8 cellular contexts compared by ENCODE assay signal in the genomic region with DNA sequence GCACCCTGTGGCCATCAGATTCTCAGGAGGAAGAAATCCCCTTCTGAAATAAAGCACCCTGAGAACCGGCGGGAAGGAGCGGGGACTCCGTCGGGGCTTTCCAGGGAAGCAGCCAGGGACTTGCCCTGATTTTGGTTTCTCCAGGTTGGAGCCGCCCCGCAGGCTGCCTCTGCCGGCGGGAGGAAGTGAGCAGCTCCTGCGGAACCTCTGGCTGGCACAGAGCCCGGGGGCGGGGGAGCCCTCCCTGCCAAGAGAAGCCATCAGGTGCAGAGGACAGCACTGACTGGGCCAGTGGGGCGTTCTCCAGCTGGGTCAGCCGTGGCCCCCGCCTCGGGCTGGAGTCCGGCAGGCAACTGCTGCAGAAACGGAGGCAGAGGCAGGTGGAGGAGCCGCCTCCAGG. TPM values are rescaled to one million over a fixed set of nuclear protein-coding genes. Genes with fewer than 3 reads are reported as not detected.
DNase-seq lines count a peak whose midpoint lies in the region; ATAC-seq, FAIRE-seq and TF ChIP-seq lines count a peak whose summit lies in the region.
"Not testable (repeated sequence)": the region's sequence is repeated elsewhere in the genome, so short reads cannot be mapped to it uniquely, and the experiment has no call there.

No MANE protein-coding gene starts in this region.

- H3K27me3 Mint-ChIP-seq in T-helper 17 cell, result not testable (repeated sequence)

- intact Hi-C loops in HCT116 (cut with micrococcal nuclease); GM12878 (cut with micrococcal nuclease; ENCODE audit: unreplicated experiment); Right ventricle myocardium inferior (cut with DNase I); right cardiac atrium (cut with DNase I); lower lobe of right lung (cut with DNase I); pancreas (cut with DNase I); upper lobe of right lung (cut with DNase I): not testable (repeated sequence)

- RAD21 ChIA-PET in HCT116 (lab: Charles Lee; ENCODE audit: low non-redundant PET in 1 of 2, low total read pairs in 2 of 2, uncharacterized antibody in 2 of 2, unreplicated experiment in 2 of 2); GM12878 (lab: Charles Lee; ENCODE audit: unreplicated experiment): not testable (repeated sequence)

- H3K4me3 ChIP-seq in HCT116 (replicated peaks in 1 of 2; ENCODE audit: low read depth in 1 of 2, low read length in 2 of 2); GM12878; right cardiac atrium (ENCODE audit: low read length); lower lobe of right lung; pancreas; upper lobe of right lung: not testable (repeated sequence)

- H3K27ac ChIP-seq in HCT116 (ENCODE audit: low read depth, low read length); GM12878 (ENCODE audit: control insufficient read depth, insufficient read depth); right cardiac atrium (ENCODE audit: low read length); lower lobe of right lung; pancreas; upper lobe of right lung: not testable (repeated sequence)

- not testable (repeated sequence) for H3K36me3 ChIP-seq in HCT116 (ENCODE audit: control insufficient read depth in 1 of 2, insufficient read depth in 2 of 2, low read length in 2 of 2); GM12878 (ENCODE audit: control insufficient read depth in 2 of 2, insufficient read depth in 2 of 2, low read length in 1 of 2); lower lobe of right lung; pancreas; upper lobe of right lung

- in situ Hi-C loops in GM12878 (cut with MboI), result not testable (repeated sequence)

- H3K4me3 Mint-ChIP-seq in T-helper 17 cell, result not testable (repeated sequence)

- H3K9me3 ChIP-seq in HCT116 (ENCODE audit: control insufficient read depth in 1 of 2, insufficient read depth in 1 of 2, low read depth in 1 of 2, low read length in 2 of 2); T-helper 17 cell (ENCODE audit: control insufficient read depth, low read length, poor library complexity, severe bottlenecking); GM12878 (replicated peaks; ENCODE audit: control insufficient read depth, insufficient read depth, low read length); right cardiac atrium (ENCODE audit: control insufficient read depth, low read length); lower lobe of right lung; pancreas; upper lobe of right lung: not testable (repeated sequence)

- not testable (repeated sequence) for H4K20me1 ChIP-seq in HCT116 (ENCODE audit: insufficient read depth); GM12878 (ENCODE audit: control insufficient read depth, insufficient read depth)

- TF ChIP-seq CTCF in HCT116 (IDR thresholded peaks at IDR 0.05 in 2 of 3, conservative IDR thresholded peaks at IDR 0.05 in 1 of 3; ENCODE audit: borderline replicate concordance in 1 of 3, insufficient read depth in 1 of 3, low read depth in 2 of 3, low read length in 2 of 3); GM12878 (IDR thresholded peaks at IDR 0.05 in 2 of 3, conservative IDR thresholded peaks at IDR 0.05 in 1 of 3; ENCODE audit: control insufficient read depth in 2 of 3, extremely low read depth in 1 of 3, insufficient read depth in 1 of 3, low read depth in 3 of 3, low read length in 3 of 3); lower lobe of right lung (IDR thresholded peaks at IDR 0.05); pancreas (IDR thresholded peaks at IDR 0.05); upper lobe of right lung (IDR thresholded peaks at IDR 0.05): not testable (repeated sequence)

- CTCF ChIA-PET in HCT116 (lab: Charles Lee); GM12878 (lab: Yijun Ruan, JAX): not testable (repeated sequence)

- H3K4me1 Mint-ChIP-seq in T-helper 17 cell, result not testable (repeated sequence)

- not testable (repeated sequence) for TF ChIP-seq POLR2A in HCT116 (IDR thresholded peaks at IDR 0.05; ENCODE audit: borderline replicate concordance, extremely low read depth, insufficient read depth, insufficient read length); GM12878 (IDR thresholded peaks at IDR 0.05; ENCODE audit: low read depth, low read length)

- not testable (repeated sequence) for BruUV-seq in HCT116 (replicated peaks; lab: Mats Ljungman, UMichigan); GM12878 (replicated peaks; lab: Mats Ljungman, UMichigan)

- no CpG with 5 or more reads among the region's 19 CpGs for WGBS in GM12878 (ENCODE audit: insufficient coverage, insufficient replicate concordance, low lambda C conversion rate, missing lambda C conversion rate)
- WGBS in right cardiac atrium, result no CpG with 5 or more reads among the region's 19 CpGs
- no CpG with 5 or more reads among the region's 19 CpGs for WGBS in pancreas, 2 donors

- not testable (repeated sequence) for H3K9ac ChIP-seq in HCT116 (ENCODE audit: low read length); GM12878 (ENCODE audit: control insufficient read depth, insufficient read depth, low read length)

- not testable (repeated sequence) for H3K79me2 ChIP-seq in HCT116 (ENCODE audit: insufficient read depth, low read length); GM12878 (ENCODE audit: control insufficient read depth, insufficient read depth, low read length)

- POLR2A ChIA-PET in HCT116 (lab: Charles Lee); GM12878 (lab: Charles Lee): not testable (repeated sequence)

- not testable (repeated sequence) for H3K36me3 Mint-ChIP-seq in T-helper 17 cell (ENCODE audit: low read depth)

- H3K4me1 ChIP-seq in HCT116 (ENCODE audit: control insufficient read depth in 1 of 2, insufficient read depth in 2 of 2, low read length in 2 of 2); GM12878 (ENCODE audit: control insufficient read depth, insufficient read depth, low read length); right cardiac atrium (ENCODE audit: control insufficient read depth, insufficient read depth, low read length); lower lobe of right lung; pancreas; upper lobe of right lung: not testable (repeated sequence)

- not testable (repeated sequence) for TF ChIP-seq EP300 in GM12878 (IDR thresholded peaks at IDR 0.05; ENCODE audit: borderline replicate concordance in 1 of 2, control insufficient read depth in 1 of 2, low read depth in 2 of 2, low read length in 2 of 2)

- not testable (repeated sequence) for DNase-seq in HCT116 (ENCODE audit: low read depth, low spot score); T-helper 17 cell; GM12878 (ENCODE audit: low read depth, low spot score); Right ventricle myocardium inferior (ENCODE audit: missing footprints); right cardiac atrium; lower lobe of right lung; pancreas; upper lobe of right lung

- not testable (repeated sequence) for H3K9me2 ChIP-seq in HCT116 (ENCODE audit: insufficient read depth)

- not testable (repeated sequence) for H3K4me2 ChIP-seq in HCT116 (ENCODE audit: low read length); GM12878 (ENCODE audit: control insufficient read depth, insufficient read depth)

- FAIRE-seq in GM12878 (lab: Jason Lieb, UNC); pancreas (lab: Jason Lieb, UNC): not testable (repeated sequence)

- not testable (repeated sequence) for H2AFZ ChIP-seq in HCT116 (ENCODE audit: low read depth, low read length, poor library complexity, severe bottlenecking); GM12878 (ENCODE audit: control insufficient read depth, low read depth, low read length)

- SMC1A ChIA-PET in GM12878 (lab: Charles Lee; ENCODE audit: uncharacterized antibody, unreplicated experiment), result not testable (repeated sequence)

- not testable (repeated sequence) for H3K27ac Mint-ChIP-seq in T-helper 17 cell

- peak; percentile 34; the same call in 1 of the 2 replicates for ATAC-seq in HCT116
- ATAC-seq in T-helper 17 cell, result peak; percentile 45
- ATAC-seq in GM12878, result peak; percentile 71
- ATAC-seq in Right ventricle myocardium inferior, result peak; percentile 39
- peak; percentile 68 to 72 for ATAC-seq in right cardiac atrium
- ATAC-seq in lower lobe of right lung, result peak; percentile 59 to 65
- peak; percentile 66 to 82 (median 80) for ATAC-seq in pancreas
- peak; percentile 76 for ATAC-seq in upper lobe of right lung

- not testable (repeated sequence) for TF ChIP-seq RAD21 in HCT116 (IDR thresholded peaks at IDR 0.05; ENCODE audit: low read depth); GM12878 (IDR thresholded peaks at IDR 0.05; ENCODE audit: insufficient read depth, low read depth, low read length)

- not testable (repeated sequence) for H3K27me3 ChIP-seq in HCT116 (ENCODE audit: insufficient read depth, low read length); GM12878 (replicated peaks in 1 of 2; ENCODE audit: control insufficient read depth in 2 of 2, insufficient read depth in 2 of 2, low read length in 1 of 2); right cardiac atrium (ENCODE audit: control insufficient read depth, insufficient read depth); lower lobe of right lung (ENCODE audit: low read depth); pancreas; upper lobe of right lung

RNA-seq across cellular contexts. Expression of gene GATD3, which starts 39.3 kb away (rescaled TPM):
- 40.7 TPM for total RNA-seq in HCT116 (2021; ENCODE audit: unreplicated experiment)
- polyA plus RNA-seq in HCT116 (2012), result 36.5 and 46.3 TPM in 2 replicates
- 10 to 100 TPM; 39.8 to 50.5 TPM for total RNA-seq in T-helper 17 cell
- 64.9 and 65.2 TPM in 2 replicates for total RNA-seq in GM12878 (2013; cell fraction: nucleolus; rRNA removed)
- 9.0 and 12.2 TPM in 2 replicates for total RNA-seq in GM12878 (2014; rRNA removed)
- total RNA-seq in GM12878 (2014; rRNA removed; fragmentation: Illumina TruSeq; extraction: Trizol), result 6.0 and 8.4 TPM in 2 replicates
- total RNA-seq in GM12878 (2021), result 13.5 and 20.7 TPM in 2 replicates
- polyA plus RNA-seq in GM12878 (2011; ENCODE audit: low read depth), result 9.3 TPM
- 9.7 and 19.4 TPM in 2 replicates for polyA plus RNA-seq in GM12878 (2011; rRNA removed)
- 26.0 and 27.9 TPM in 2 replicates for polyA plus RNA-seq in GM12878 (2011; cell fraction: cytosol; rRNA removed)
- polyA plus RNA-seq in GM12878 (2011; cell fraction: nucleus; rRNA removed), result 75.7 TPM in 2 replicates
- 14.9 and 17.7 TPM in 2 replicates for polyA plus RNA-seq in GM12878 (2012)
- 4.8 and 10.0 TPM in 2 replicates for polyA plus RNA-seq in GM12878 (2014; fragmentation: Illumina TruSeq; extraction: Trizol)
- polyA plus RNA-seq in GM12878 (2014; fragmentation: Nextera tagmentation; extraction: Ambion mirVana), result 1 to 10 TPM; 1.5 to 2.1 TPM
- 15.2 and 15.3 TPM in 2 replicates for polyA plus RNA-seq in GM12878 (2014; rRNA removed)
- 10 to 100 TPM; 12.9 to 16.7 TPM for polyA plus RNA-seq in GM12878 (2016; fragmentation: Nextera tagmentation; extraction: Ambion mirVana)
- polyA minus RNA-seq in GM12878 (2011; rRNA and poly(A)+ RNA removed), result 25.5 and 25.6 TPM in 2 replicates
- polyA minus RNA-seq in GM12878 (2011; cell fraction: cytosol; rRNA and poly(A)+ RNA removed), result 6.0 TPM in 2 replicates
- 15.0 and 28.5 TPM in 2 replicates for polyA minus RNA-seq in GM12878 (2011; cell fraction: nucleus; rRNA and poly(A)+ RNA removed)
- 143 TPM for total RNA-seq in Right ventricle myocardium inferior
- total RNA-seq in right cardiac atrium, result 10 to 100 TPM in 3 of 4 donors, 1 to 10 TPM in 1; 7.0 to 83.1 (median 14.1) TPM
- 12.1 TPM for polyA plus RNA-seq in right cardiac atrium
- 37.1 TPM for total RNA-seq in lower lobe of right lung
- total RNA-seq in pancreas, result 10 to 100 TPM in 1 of 6 donors, 1 to 10 TPM in 5; 4.2 to 10.0 (median 5.9) TPM
- polyA plus RNA-seq in pancreas, result 1 to 10 TPM; 4.6 to 6.0 TPM
- 44.5 TPM for total RNA-seq in upper lobe of right lung
